ENCODE assay signal across 9 cellular contexts in the genomic region with DNA sequence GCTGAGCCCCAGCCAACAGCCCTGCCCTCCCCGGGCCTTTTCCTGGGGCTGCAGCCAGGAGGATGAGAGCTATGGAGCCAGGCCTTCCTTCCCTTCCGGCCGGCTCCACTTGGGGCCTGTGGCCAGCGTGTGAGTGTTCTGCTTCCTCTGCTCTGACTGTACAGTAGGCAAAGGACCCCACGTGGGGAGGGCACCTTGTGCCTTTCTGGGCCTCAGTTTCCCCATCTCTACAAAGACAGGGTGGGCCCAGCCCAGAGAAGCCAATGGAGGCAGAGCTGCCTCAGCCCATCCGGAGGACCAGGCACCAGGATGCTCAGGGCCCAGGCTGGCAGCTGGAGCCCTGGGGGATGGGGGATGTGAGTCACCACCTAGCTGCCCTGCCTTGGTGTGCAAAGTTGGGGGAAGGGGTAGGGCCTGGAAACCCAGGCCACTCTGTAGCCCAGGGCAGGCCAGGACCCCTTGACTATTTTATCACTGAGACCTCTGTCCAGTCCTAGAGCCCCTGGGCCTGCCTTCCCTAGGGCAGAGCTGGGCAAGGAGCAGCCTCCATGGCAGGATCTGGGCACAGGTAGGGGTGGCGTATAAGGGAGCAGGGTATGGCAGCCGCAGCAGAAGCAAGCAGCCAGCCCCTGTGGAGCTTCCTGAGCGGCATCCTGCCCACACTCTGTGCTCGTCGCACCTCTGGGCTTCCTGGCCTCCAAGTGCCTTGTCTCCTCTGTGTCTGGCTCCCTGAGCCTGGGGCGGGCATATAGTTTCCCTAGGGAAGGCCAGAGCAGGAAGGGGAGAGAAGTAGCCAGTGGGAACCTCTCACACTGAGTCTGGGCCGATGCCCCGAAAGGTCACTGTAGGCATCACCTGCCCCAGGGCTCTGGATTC. TPM values are rescaled to one million over a fixed set of nuclear protein-coding genes. Genes with fewer than 3 reads are reported as not detected.
DNase-seq lines count a peak whose midpoint lies in the region; ATAC-seq and TF ChIP-seq lines count a peak whose summit lies in the region.
"Had no signal": no experiment of that assay in that cellular context is flagged by ENCODE, and none has a peak within 500 bp of the region (broad histone marks: within the 10 kb centered on the region; RNA-seq: fewer than 3 reads in every experiment).

No MANE protein-coding gene starts in this region.

- peaks cover 8% of the 10 kb centered on the region for H3K4me1 ChIP-seq in foreskin keratinocyte

- TF ChIP-seq CTCF in foreskin keratinocyte (conservative IDR thresholded peaks at IDR 0.05), result no peak

- ATAC-seq in foreskin keratinocyte (peak; percentile 50), HG02610 (IDR thresholded peaks at IDR 0.05; ENCODE audit: unreplicated experiment) (no peak), HG03432 (IDR thresholded peaks at IDR 0.05; ENCODE audit: unreplicated experiment) (no peak)

- DNase-seq in HK-2 (ENCODE audit: unreplicated experiment), result peak; percentile 18
- DNase-seq in activated CD8-positive, alpha-beta memory T cell treated with anti-CD3 and anti-CD28 coated beads, Interleukin-2, amount 50 U/mL, for 4 hours, result peak; percentile 70
- peak in 1 of 2 donors; percentile 33 for DNase-seq in foreskin keratinocyte
- peak; percentile 68 for DNase-seq in stimulated activated CD4-positive, alpha-beta T cell treated with anti-CD3 and anti-CD28 coated beads, Interleukin-4, amount 100 ng/mL, for 1 hour
- no peak for DNase-seq in iPS-NIHi11 (ENCODE audit: low spot score)
- DNase-seq in NCI-H1694 treated with DMSO at 0.1 percent for 48 hours (lab: John Stamatoyannopoulos, UW), result no peak

- H3K27me3 ChIP-seq in foreskin keratinocyte, result no peaks in the 10 kb centered on the region

- H3K27ac ChIP-seq in foreskin keratinocyte, result no peak overlapping the region

RNA-seq across cellular contexts. Expression of gene PSTPIP1, which starts 1.8 kb away (rescaled TPM):
- 6.6 and 7.1 TPM in 2 replicates for total RNA-seq in foreskin keratinocyte
- 5.4 and 7.0 TPM in 2 replicates for polyA plus RNA-seq in foreskin keratinocyte
- total RNA-seq: smooth muscle cell had no signal

Comparison
In these comparisons a context has a peak if more than half of its experiments do, and no peak if none do; other contexts are left out.
1. DNase-seq: peak in HK-2 (single experiment), activated CD8-positive, alpha-beta memory T cell treated with anti-CD3 and anti-CD28 coated beads, Interleukin-2, amount 50 U/mL, for 4 hours (single experiment) and stimulated activated CD4-positive, alpha-beta T cell treated with anti-CD3 and anti-CD28 coated beads, Interleukin-4, amount 100 ng/mL, for 1 hour (single experiment); none in iPS-NIHi11 (single experiment) and NCI-H1694 treated with DMSO at 0.1 percent for 48 hours (single experiment).